ENCODE assay signal across 16 cellular contexts in the genomic region with DNA sequence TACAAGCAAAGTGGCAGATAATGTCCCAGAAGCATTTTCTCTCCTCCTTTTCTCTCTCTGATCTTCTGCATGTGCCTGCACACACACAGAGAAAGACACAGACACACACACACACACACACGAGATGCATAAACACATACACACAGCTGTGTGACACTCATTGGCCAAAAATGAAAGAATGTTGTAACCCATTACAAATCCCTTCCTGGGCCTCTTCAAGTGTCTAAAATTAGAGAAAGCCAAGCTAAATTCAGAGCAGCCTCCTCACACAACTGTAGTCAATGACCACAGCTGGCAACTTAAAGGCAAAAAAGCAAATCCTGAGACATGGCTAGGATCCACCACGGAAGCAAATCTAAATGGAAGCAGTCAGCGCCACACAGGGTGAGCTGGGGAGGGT.
DNase-seq lines count a peak whose midpoint lies in the region; TF ChIP-seq lines count a peak whose summit lies in the region.
"Had no signal": no experiment of that assay in that cellular context is flagged by ENCODE, and none has a peak within 500 bp of the region (broad histone marks: within the 10 kb centered on the region; RNA-seq: fewer than 3 reads in every experiment).

No MANE protein-coding gene starts in this region.

- H3K36me3 ChIP-seq in OCI-LY7 (ENCODE audit: insufficient read depth, low read length) = no peaks in the 10 kb centered on the region
- H3K36me3 ChIP-seq: gastrocnemius medialis had no signal

- POLR2A ChIA-PET in OCI-LY7 (lab: Charles Lee) = no interaction called here

- no peaks in the 10 kb centered on the region for H3K9me2 ChIP-seq in OCI-LY7 (ENCODE audit: insufficient read depth, low read length)

- H2AFZ ChIP-seq in OCI-LY7 (ENCODE audit: low read length) = no peak overlapping the region

- no peak overlapping the region for H3K27ac ChIP-seq in OCI-LY7 (ENCODE audit: low read depth, low read length, poor library complexity, severe bottlenecking)
- H3K27ac ChIP-seq: gastrocnemius medialis had no signal

- no peaks in the 10 kb centered on the region for H4K20me1 ChIP-seq in OCI-LY7 (ENCODE audit: insufficient read depth, low read length)

- no peaks in the 10 kb centered on the region for H3K9me3 ChIP-seq in OCI-LY7 (ENCODE audit: low read length)
- H3K9me3 ChIP-seq: gastrocnemius medialis had no signal

- peak; percentile 39 for DNase-seq in AG08396 (ENCODE audit: low spot score)
- peak; percentile 84 for DNase-seq in HCEC 1CT
- DNase-seq in foreskin fibroblast = peak; percentile 94 to 95
- no peak for DNase-seq in NCI-H446 treated with DMSO at 0.1 percent for 48 hours (lab: John Stamatoyannopoulos, UW)
- DNase-seq in posterior cingulate gyrus = no peak
- no peak for DNase-seq in OCI-LY7 (ENCODE audit: low spot score)
- no peak for DNase-seq in NCI-H2227 (lab: John Stamatoyannopoulos, UW; ENCODE audit: unreplicated experiment)
- DNase-seq: CD4-positive, CD25-positive, alpha-beta regulatory T cell; gastrocnemius medialis; kidney glomerular epithelial cell; naive B cell; NCI-H1105; NCI-H524 treated with DMSO at 0.1 percent for 48 hours; retina; SHP77 treated with DMSO at 0.1 percent for 48 hours had no signal

- CTCF ChIA-PET in OCI-LY7 (lab: Charles Lee; ENCODE audit: unreplicated experiment) = no interaction called here

- peak overlapping the region; percentile 40 for H3K4me3 ChIP-seq in WI38 (ENCODE audit: low read depth, low read length)
- peak overlapping the region in 1 of 2 donors; percentile 6 for H3K4me3 ChIP-seq in foreskin fibroblast (ENCODE audit: low read depth in 1 of 2, low read length in 2 of 2)
- H3K4me3 ChIP-seq in OCI-LY7 (ENCODE audit: low read depth, low read length, poor library complexity, severe bottlenecking) = no peak overlapping the region
- H3K4me3 ChIP-seq: gastrocnemius medialis had no signal

- TF ChIP-seq CTCF in WI38 (IDR thresholded peaks at IDR 0.05; ENCODE audit: low read depth, low read length) (no peak), foreskin fibroblast (IDR thresholded peaks at IDR 0.05; ENCODE audit: low read depth, low read length) (no peak), OCI-LY7 (conservative IDR thresholded peaks at IDR 0.05; ENCODE audit: low read length) (no peak)

- no peaks in the 10 kb centered on the region for H3K4me1 ChIP-seq in OCI-LY7 (ENCODE audit: insufficient read depth, low read length, poor library complexity, severe bottlenecking)
- H3K4me1 ChIP-seq: gastrocnemius medialis had no signal

- intact Hi-C loops in posterior cingulate gyrus (cut with DNase I) (no loop called here), OCI-LY7 (cut with micrococcal nuclease; ENCODE audit: unreplicated experiment) (no loop called here)

- no peak overlapping the region for H3K4me2 ChIP-seq in OCI-LY7 (ENCODE audit: low read length)

- H3K79me2 ChIP-seq in OCI-LY7 (ENCODE audit: insufficient read depth, low read depth, low read length) = no peaks in the 10 kb centered on the region

- BruUV-seq in OCI-LY7 (replicated peaks; lab: Mats Ljungman, UMichigan) = no TSS peak

Comparison
In these comparisons a context has a peak if more than half of its experiments do, and no peak if none do; other contexts are left out.
1. DNase-seq: peak in AG08396 (single experiment), HCEC 1CT (single experiment) and foreskin fibroblast (2 of 2); none in NCI-H446 treated with DMSO at 0.1 percent for 48 hours (single experiment), posterior cingulate gyrus (0 of 10), OCI-LY7 (single experiment) and NCI-H2227 (single experiment).